ENCODE assay signal across 13 cellular contexts in genomic region chr5:57441557-57441956, GRCh38. TPM values are rescaled to one million over a fixed set of nuclear protein-coding genes. Genes with fewer than 3 reads are reported as not detected.
DNase-seq lines count a peak whose midpoint lies in the region; ATAC-seq and TF ChIP-seq lines count a peak whose summit lies in the region.
"Had no signal": no experiment of that assay in that cellular context is flagged by ENCODE, and none has a peak within 500 bp of the region (broad histone marks: within the 10 kb centered on the region; RNA-seq: fewer than 3 reads in every experiment).

No MANE protein-coding gene starts in this region.

- no peak overlapping the region for H3K4me3 ChIP-seq in RWPE2 (ENCODE audit: severe bottlenecking)
- H3K4me3 ChIP-seq in fibroblast of mammary gland (ENCODE audit: control insufficient read depth, low read depth, low read length) = no peak overlapping the region
- H3K4me3 ChIP-seq: thyroid gland had no signal

- no peaks in the 10 kb centered on the region for H3K36me3 Mint-ChIP-seq in type B pancreatic cell

- H3K9me3 ChIP-seq in RWPE2 (ENCODE audit: severe bottlenecking) = no peaks in the 10 kb centered on the region
- H3K9me3 ChIP-seq: thyroid gland had no signal

- H3K27me3 ChIP-seq in RWPE2 (ENCODE audit: insufficient read depth, poor library complexity, severe bottlenecking) = no peaks in the 10 kb centered on the region
- H3K27me3 ChIP-seq: thyroid gland had no signal

- peaks cover 40% of the 10 kb centered on the region for H3K4me1 Mint-ChIP-seq in type B pancreatic cell (ENCODE audit: unreplicated experiment)

- no peak for TF ChIP-seq CTCF in RWPE2 (IDR thresholded peaks at IDR 0.05; ENCODE audit: poor library complexity, severe bottlenecking)
- TF ChIP-seq CTCF in fibroblast of mammary gland (conservative IDR thresholded peaks at IDR 0.05; ENCODE audit: control insufficient read depth, insufficient read depth, low read depth, low read length) = no peak
- TF ChIP-seq CTCF in type B pancreatic cell (conservative IDR thresholded peaks at IDR 0.05) = no peak

- H3K27ac Mint-ChIP-seq in type B pancreatic cell = peak overlapping the region; percentile 51

- no peaks in the 10 kb centered on the region for H3K27me3 Mint-ChIP-seq in type B pancreatic cell

- peaks cover 21% of the 10 kb centered on the region for H3K4me1 ChIP-seq in RWPE2 (ENCODE audit: insufficient read depth, poor library complexity, severe bottlenecking)

- peak overlapping the region; percentile 59 for H3K27ac ChIP-seq in RWPE2 (ENCODE audit: poor library complexity, severe bottlenecking)
- H3K27ac ChIP-seq: thyroid gland had no signal

- H3K36me3 ChIP-seq in RWPE2 (ENCODE audit: low read depth) = no peaks in the 10 kb centered on the region
- H3K36me3 ChIP-seq: thyroid gland had no signal

- DNase-seq in NCI-H524 (lab: John Stamatoyannopoulos, UW) (peak; percentile 15 to 51), NCI-H524 treated with DMSO at 0.1 percent for 48 hours (lab: John Stamatoyannopoulos, UW) (no peak), RWPE2 (ENCODE audit: low spot score) (peak; percentile 71), fibroblast of mammary gland (ENCODE audit: low read depth) (peak; percentile 99), type B pancreatic cell (ENCODE audit: extremely low spot score, unreplicated experiment) (no peak), NCI-H128 (lab: John Stamatoyannopoulos, UW; ENCODE audit: unreplicated experiment) (no peak), NCI-H1417 treated with DMSO at 0.1 percent for 48 hours (lab: John Stamatoyannopoulos, UW) (no peak), G401 (ENCODE audit: low spot score) (no peak)
- DNase-seq: AML-193; anterior cingulate cortex; stimulated activated CD4-positive, alpha-beta T cell treated with anti-CD3 and anti-CD28 coated beads, Interleukin-15, amount 100 ng/mL, for 24 hours; thyroid gland had no signal

- H3K4me3 Mint-ChIP-seq in type B pancreatic cell = no peak overlapping the region

- H3K9me3 Mint-ChIP-seq in type B pancreatic cell = no peaks in the 10 kb centered on the region

- ATAC-seq in RWPE2 (ENCODE audit: low read depth) = peak; percentile 83

- in situ Hi-C loops in G401 (cut with HindIII; ENCODE audit: low sequenced_read_pairs) = no loop called here

RNA-seq across cellular contexts. Expression of gene ACTBL2, which starts 41.1 kb away (rescaled TPM):
- not detected in 2 replicates for total RNA-seq in type B pancreatic cell (ENCODE audit: low replicate concordance)
- total RNA-seq in G401 (2014; rRNA removed; shearing (Covaris generic)) = not detected in 2 replicates
- total RNA-seq: NCI-H460 had no signal

Comparison
In these comparisons a context has a peak if more than half of its experiments do, and no peak if none do; other contexts are left out.
1. DNase-seq: peak in NCI-H524 (2 of 2), RWPE2 (single experiment) and fibroblast of mammary gland (single experiment); none in NCI-H524 treated with DMSO at 0.1 percent for 48 hours (single experiment), type B pancreatic cell (single experiment), NCI-H128 (single experiment), NCI-H1417 treated with DMSO at 0.1 percent for 48 hours (single experiment) and G401 (single experiment).